ENCODE assay signal across 16 cellular contexts in genomic region chr17:77664097-77664729, GRCh38.
DNase-seq lines count a peak whose midpoint lies in the region; ATAC-seq and TF ChIP-seq lines count a peak whose summit lies in the region.
"Had no signal": no experiment of that assay in that cellular context is flagged by ENCODE, and none has a peak within 500 bp of the region (broad histone marks: within the 10 kb centered on the region; RNA-seq: fewer than 3 reads in every experiment).

No MANE protein-coding gene starts in this region.

- DNase-seq in activated CD4-positive, alpha-beta T cell treated with anti-CD3 and anti-CD28 coated beads, Interleukin-2, amount 10 ng/mL, durations not matched to agents 7 days and 5 days, result no peak
- no peak for DNase-seq in activated CD4-positive, alpha-beta T cell treated with anti-CD3 and anti-CD28 coated beads, Interleukin-2, amount 50 U/mL, for 1 hour
- DNase-seq in natural killer cell, result no peak
- DNase-seq in natural killer cell treated with Interleukin-12 subunit alpha and Interleukin-12 subunit beta and Interleukin-15 and Interleukin-18, amount 100 ng/mL, for 72 hours (ENCODE audit: low spot score), result no peak
- DNase-seq in naive thymus-derived CD8-positive, alpha-beta T cell, result no peak
- DNase-seq in stimulated activated naive B cell treated with anti-CD40 and anti-IgM and Interleukin-4, amounts not matched to agents 10 μg/mL and 1 μg/mL and 100 μg/mL, for 72 hours, result no peak
- no peak for DNase-seq in HCEC 1CT
- DNase-seq: 8988T, AML-193, EL, GF-D8, Kasumi-1, NCI-H1694, NCI-H2081, NCI-H526, SJCRH30 had no signal

- peaks cover 5% of the 10 kb centered on the region for H3K27me3 Mint-ChIP-seq in activated CD4-positive, alpha-beta T cell treated with anti-CD3 and anti-CD28 coated beads, Interleukin-2, amount 10 ng/mL, durations not matched to agents 7 days and 5 days
- peaks cover 0 to 3% of the 10 kb centered on the region in 2 donors for H3K27me3 Mint-ChIP-seq in natural killer cell (ENCODE audit: low read depth in 2 of 2)
- H3K27me3 Mint-ChIP-seq in natural killer cell treated with Interleukin-12 subunit alpha and Interleukin-12 subunit beta and Interleukin-15 and Interleukin-18, amount 100 ng/mL, for 72 hours, result peaks cover 0 to 3% of the 10 kb centered on the region in 2 donors
- no peaks in the 10 kb centered on the region for H3K27me3 Mint-ChIP-seq in naive thymus-derived CD8-positive, alpha-beta T cell
- peaks cover 4 to 7% of the 10 kb centered on the region in 2 donors for H3K27me3 Mint-ChIP-seq in stimulated activated naive B cell treated with anti-CD40 and anti-IgM and Interleukin-4, amounts not matched to agents 10 μg/mL and 1 μg/mL and 100 μg/mL, for 72 hours

- H3K9me3 Mint-ChIP-seq in activated CD4-positive, alpha-beta T cell treated with anti-CD3 and anti-CD28 coated beads, Interleukin-2, amount 10 ng/mL, durations not matched to agents 7 days and 5 days, result peaks cover 22% of the 10 kb centered on the region
- H3K9me3 Mint-ChIP-seq in natural killer cell, result peaks cover 0 to 2% of the 10 kb centered on the region in 2 donors
- peaks cover 9% of the 10 kb centered on the region for H3K9me3 Mint-ChIP-seq in natural killer cell treated with Interleukin-12 subunit alpha and Interleukin-12 subunit beta and Interleukin-15 and Interleukin-18, amount 100 ng/mL, for 72 hours
- H3K9me3 Mint-ChIP-seq in naive thymus-derived CD8-positive, alpha-beta T cell, result peaks cover 0 to 14% (median 9%) of the 10 kb centered on the region in 9 donors
- H3K9me3 Mint-ChIP-seq in stimulated activated naive B cell treated with anti-CD40 and anti-IgM and Interleukin-4, amounts not matched to agents 10 μg/mL and 1 μg/mL and 100 μg/mL, for 72 hours, result peaks cover 9 to 13% of the 10 kb centered on the region in 2 donors

- no peak overlapping the region for H3K4me3 Mint-ChIP-seq in activated CD4-positive, alpha-beta T cell treated with anti-CD3 and anti-CD28 coated beads, Interleukin-2, amount 10 ng/mL, durations not matched to agents 7 days and 5 days
- H3K4me3 Mint-ChIP-seq in natural killer cell, result peak overlapping the region; percentile 28
- H3K4me3 Mint-ChIP-seq in natural killer cell treated with Interleukin-12 subunit alpha and Interleukin-12 subunit beta and Interleukin-15 and Interleukin-18, amount 100 ng/mL, for 72 hours, result no peak overlapping the region
- peak overlapping the region in 1 of 10 donors; percentile 30 for H3K4me3 Mint-ChIP-seq in naive thymus-derived CD8-positive, alpha-beta T cell
- no peak overlapping the region for H3K4me3 Mint-ChIP-seq in stimulated activated naive B cell treated with anti-CD40 and anti-IgM and Interleukin-4, amounts not matched to agents 10 μg/mL and 1 μg/mL and 100 μg/mL, for 72 hours

- intact Hi-C loops in natural killer cell (cut with micrococcal nuclease), result loop anchor here (10.0 kb wide), 1 partner anchor 339 kb away; no protein-coding TSS in a partner anchor

- POLR2A ChIA-PET in activated CD4-positive, alpha-beta T cell treated with anti-CD3 and anti-CD28 coated beads, Interleukin-2, amount 10 ng/mL, durations not matched to agents 7 days and 5 days (lab: Charles Lee), result interaction anchor here (0.7 kb wide), 1 partner anchor 219 kb away, joined by 3 read pairs; no protein-coding TSS in a partner anchor
- POLR2A ChIA-PET in naive thymus-derived CD8-positive, alpha-beta T cell (lab: Charles Lee), result interaction anchor here (0.6 to 3.8 kb wide), 3 partner anchors 8 to 777 kb away, joined by 3 to 21 read pairs (median 3); no protein-coding TSS in a partner anchor

- H3K4me1 Mint-ChIP-seq in activated CD4-positive, alpha-beta T cell treated with anti-CD3 and anti-CD28 coated beads, Interleukin-2, amount 10 ng/mL, durations not matched to agents 7 days and 5 days, result peaks cover 51% of the 10 kb centered on the region
- peaks cover 29 to 31% of the 10 kb centered on the region in 2 donors for H3K4me1 Mint-ChIP-seq in natural killer cell
- H3K4me1 Mint-ChIP-seq in natural killer cell treated with Interleukin-12 subunit alpha and Interleukin-12 subunit beta and Interleukin-15 and Interleukin-18, amount 100 ng/mL, for 72 hours (ENCODE audit: low read depth in 2 of 2), result peaks cover 30 to 32% of the 10 kb centered on the region in 2 donors
- peaks cover 25 to 50% (median 42%) of the 10 kb centered on the region in 4 donors for H3K4me1 Mint-ChIP-seq in naive thymus-derived CD8-positive, alpha-beta T cell
- peaks cover 17 to 21% of the 10 kb centered on the region in 2 donors for H3K4me1 Mint-ChIP-seq in stimulated activated naive B cell treated with anti-CD40 and anti-IgM and Interleukin-4, amounts not matched to agents 10 μg/mL and 1 μg/mL and 100 μg/mL, for 72 hours

- CTCF ChIA-PET in activated CD4-positive, alpha-beta T cell treated with anti-CD3 and anti-CD28 coated beads, Interleukin-2, amount 10 ng/mL, durations not matched to agents 7 days and 5 days (lab: Charles Lee), result interaction anchor here (0.7 to 1.3 kb wide), 5 partner anchors 11 to 420 kb away, joined by 3 to 4 read pairs (median 3); no protein-coding TSS in a partner anchor

- peaks cover 28% of the 10 kb centered on the region for H3K36me3 Mint-ChIP-seq in activated CD4-positive, alpha-beta T cell treated with anti-CD3 and anti-CD28 coated beads, Interleukin-2, amount 10 ng/mL, durations not matched to agents 7 days and 5 days (ENCODE audit: low read depth)
- peaks cover 9% of the 10 kb centered on the region for H3K36me3 Mint-ChIP-seq in natural killer cell
- peaks cover 17% of the 10 kb centered on the region for H3K36me3 Mint-ChIP-seq in natural killer cell treated with Interleukin-12 subunit alpha and Interleukin-12 subunit beta and Interleukin-15 and Interleukin-18, amount 100 ng/mL, for 72 hours
- H3K36me3 Mint-ChIP-seq in naive thymus-derived CD8-positive, alpha-beta T cell, result peaks cover 4 to 10% (median 8%) of the 10 kb centered on the region in 3 donors
- H3K36me3 Mint-ChIP-seq in stimulated activated naive B cell treated with anti-CD40 and anti-IgM and Interleukin-4, amounts not matched to agents 10 μg/mL and 1 μg/mL and 100 μg/mL, for 72 hours, result peaks cover 8% of the 10 kb centered on the region in 2 donors

- peak overlapping the region; percentile 60 for H3K27ac Mint-ChIP-seq in activated CD4-positive, alpha-beta T cell treated with anti-CD3 and anti-CD28 coated beads, Interleukin-2, amount 10 ng/mL, durations not matched to agents 7 days and 5 days
- no peak overlapping the region for H3K27ac Mint-ChIP-seq in natural killer cell
- H3K27ac Mint-ChIP-seq in natural killer cell treated with Interleukin-12 subunit alpha and Interleukin-12 subunit beta and Interleukin-15 and Interleukin-18, amount 100 ng/mL, for 72 hours, result peak overlapping the region in 1 of 2 donors; percentile 45
- H3K27ac Mint-ChIP-seq in naive thymus-derived CD8-positive, alpha-beta T cell, result peak overlapping the region in 8 of 10 donors; percentile 20 to 98 (median 58)
- H3K27ac Mint-ChIP-seq in stimulated activated naive B cell treated with anti-CD40 and anti-IgM and Interleukin-4, amounts not matched to agents 10 μg/mL and 1 μg/mL and 100 μg/mL, for 72 hours, result no peak overlapping the region

- no peak for TF ChIP-seq CTCF in natural killer cell (IDR thresholded peaks at IDR 0.05)

- no peak for ATAC-seq in natural killer cell
- ATAC-seq in natural killer cell treated with Interleukin-12 subunit alpha and Interleukin-12 subunit beta and Interleukin-15 and Interleukin-18, amount 100 ng/mL, for 72 hours, result no peak
- ATAC-seq in naive thymus-derived CD8-positive, alpha-beta T cell, result no peak
- ATAC-seq in stimulated activated naive B cell treated with anti-CD40 and anti-IgM and Interleukin-4, amounts not matched to agents 10 μg/mL and 1 μg/mL and 100 μg/mL, for 72 hours (replicated peaks), result no peak

Comparison
In these comparisons a context has a peak if more than half of its experiments do, and no peak if none do; other contexts are left out.
1. H3K27ac Mint-ChIP-seq: peak in activated CD4-positive, alpha-beta T cell treated with anti-CD3 and anti-CD28 coated beads, Interleukin-2, amount 10 ng/mL, durations not matched to agents 7 days and 5 days (single experiment) and naive thymus-derived CD8-positive, alpha-beta T cell (8 of 10); none in natural killer cell (0 of 2) and stimulated activated naive B cell treated with anti-CD40 and anti-IgM and Interleukin-4, amounts not matched to agents 10 μg/mL and 1 μg/mL and 100 μg/mL, for 72 hours (single experiment).